8 cellular contexts compared by ENCODE assay signal in genomic region chr12:118064608-118065007, GRCh38. TPM values are rescaled to one million over a fixed set of nuclear protein-coding genes. Genes with fewer than 3 reads are reported as not detected.
DNase-seq lines count a peak whose midpoint lies in the region; ATAC-seq and TF ChIP-seq lines count a peak whose summit lies in the region.

No MANE protein-coding gene starts in this region.

- POLR2A ChIA-PET in A673 (lab: Charles Lee; ENCODE audit: low non-redundant PET) = no interaction called here

- no peak for ATAC-seq in GM18519 (IDR thresholded peaks at IDR 0.05; ENCODE audit: low FRiP score, unreplicated experiment)
- no peak for ATAC-seq in HG03025 (IDR thresholded peaks at IDR 0.05; ENCODE audit: low FRiP score, unreplicated experiment)
- no peak for ATAC-seq in sciatic nerve

- H3K4me1 ChIP-seq in A673 (ENCODE audit: insufficient read depth, low read length, poor library complexity, severe bottlenecking) = peaks cover 16% of the 10 kb centered on the region

- intact Hi-C loops in A673 (cut with micrococcal nuclease; ENCODE audit: unreplicated experiment) (loop anchor here (5.0 kb wide), 2 partner anchors 73 to 313 kb away; partner anchors contain the start of genes PEBP1 and SUDS3), sciatic nerve (cut with DNase I) (no loop called here)

- no peaks in the 10 kb centered on the region for H3K9me3 ChIP-seq in A673 (ENCODE audit: low read depth, low read length, poor library complexity, severe bottlenecking)

- no peak overlapping the region for H3K4me3 ChIP-seq in A673 (ENCODE audit: low read depth, low read length, poor library complexity, severe bottlenecking)
- no peak overlapping the region for H3K4me3 ChIP-seq in GM12875 (ENCODE audit: low read depth, low read length)
- no peak overlapping the region for H3K4me3 ChIP-seq in fibroblast of villous mesenchyme (ENCODE audit: low read depth, low read length)

- BruUV-seq in A673 (replicated peaks; lab: Mats Ljungman, UMichigan) = no TSS peak

- H3K27me3 ChIP-seq in A673 (replicated peaks; ENCODE audit: insufficient read depth, low read depth, low read length, poor library complexity) = no peaks in the 10 kb centered on the region

- CTCF ChIA-PET in A673 (lab: Charles Lee) = no interaction called here

- DNase-seq in A673 (ENCODE audit: low spot score) (peak; percentile 36), OCI-M1 (lab: John Stamatoyannopoulos, UW) (peak; percentile 79), fibroblast of villous mesenchyme (ENCODE audit: low read depth) (no peak), kidney glomerular epithelial cell (lab: John Stamatoyannopoulos, UW) (no peak), sciatic nerve (ENCODE audit: low spot score) (no peak)

- H3K27ac ChIP-seq in A673 (ENCODE audit: low read depth, low read length, poor library complexity, severe bottlenecking) = no peak overlapping the region

- TF ChIP-seq CTCF in A673 (conservative IDR thresholded peaks at IDR 0.05; ENCODE audit: low read depth, low read length) (peak; percentile 47), GM12875 (IDR thresholded peaks at IDR 0.05; ENCODE audit: borderline replicate concordance, insufficient read depth, low read depth, low read length) (peak; percentile 49; the same call in 1 of the 2 replicates), fibroblast of villous mesenchyme (IDR thresholded peaks at IDR 0.05; ENCODE audit: insufficient read depth, low read depth, low read length) (peak; percentile 15)

- no peaks in the 10 kb centered on the region for H3K36me3 ChIP-seq in A673 (ENCODE audit: insufficient read depth, low read length, poor library complexity, severe bottlenecking)

RNA-seq across cellular contexts. Expression of gene WSB2, which starts 3.6 kb away (rescaled TPM):
- total RNA-seq in A673 (2021) (97.9 and 122 TPM in 2 replicates), fibroblast of villous mesenchyme (156 and 171 TPM in 2 replicates), sciatic nerve (62.5 TPM)

RNA-seq across cellular contexts. Expression of gene VSIG10, which starts 39.2 kb away (rescaled TPM):
- total RNA-seq in A673 (2021) (7.7 and 9.9 TPM in 2 replicates), fibroblast of villous mesenchyme (21.3 and 22.5 TPM in 2 replicates), sciatic nerve (31.8 TPM)

RNA-seq across cellular contexts. Expression of gene RFC5, which starts 48.1 kb away (rescaled TPM):
- total RNA-seq in A673 (2021) = 62.1 and 66.3 TPM in 2 replicates
- 15.5 and 16.8 TPM in 2 replicates for total RNA-seq in fibroblast of villous mesenchyme
- 11.2 TPM for total RNA-seq in sciatic nerve

Comparison
In these comparisons a context has a peak if more than half of its experiments do, and no peak if none do; other contexts are left out.
1. DNase-seq: peak in A673 (single experiment) and OCI-M1 (single experiment); none in fibroblast of villous mesenchyme (single experiment), kidney glomerular epithelial cell (single experiment) and sciatic nerve (single experiment).
2. Peak in every context shown above with its lines, with median percentiles within 50 percentile points of each other: CTCF ChIP-seq.